Comparison of ENCODE assay signal across 8 cellular contexts in genomic region chr20:35092524-35093244, GRCh38. TPM values are rescaled to one million over a fixed set of nuclear protein-coding genes. Genes with fewer than 3 reads are reported as not detected.
DNase-seq lines count a peak whose midpoint lies in the region; ATAC-seq and TF ChIP-seq lines count a peak whose summit lies in the region.

TRPC4AP (minus strand) TSS chr20:35092807; CDS start chr20:35092781, 26 bp downstream.

- H3K4me3 ChIP-seq in GM23248 (peak within 1 kb of the TSS; percentile 92), RWPE2 (ENCODE audit: severe bottlenecking) (peak within 1 kb of the TSS; percentile 79), fibroblast of villous mesenchyme (ENCODE audit: low read depth, low read length) (peak within 1 kb of the TSS; percentile 86)

- H3K27me3 Mint-ChIP-seq in neural crest cell (ENCODE audit: low read depth) = no peaks in the 10 kb centered on the region

- H3K36me3 ChIP-seq in ES-I3 (ENCODE audit: insufficient read depth, low read length) = no peaks in the 10 kb centered on the region
- H3K36me3 ChIP-seq in GM23248 (ENCODE audit: low read depth) = no peaks in the 10 kb centered on the region
- H3K36me3 ChIP-seq in RWPE2 (ENCODE audit: low read depth) = peaks cover 13% of the 10 kb centered on the region

- peaks cover 7% of the 10 kb centered on the region for H3K4me1 ChIP-seq in ES-I3 (ENCODE audit: insufficient read depth, low read length)
- H3K4me1 ChIP-seq in GM23248 (ENCODE audit: insufficient read depth) = peaks cover 32% of the 10 kb centered on the region
- H3K4me1 ChIP-seq in RWPE2 (ENCODE audit: insufficient read depth, poor library complexity, severe bottlenecking) = peaks cover 34% of the 10 kb centered on the region

- H4K20me1 ChIP-seq in GM23248 (ENCODE audit: insufficient read depth) = peaks cover 11% of the 10 kb centered on the region

- peak within 1 kb of the TSS; percentile 100 for H3K4me2 ChIP-seq in GM23248 (ENCODE audit: unreplicated experiment)

- 0 to 1% methylated on average over 54 to 62 of the region's 69 CpGs for WGBS in GM23248 (ENCODE audit: low coverage in 1 of 2, low lambda C conversion rate in 2 of 2, missing lambda C conversion rate in 2 of 2), 2 experiments

- peaks cover 49% of the 10 kb centered on the region for H3K79me2 ChIP-seq in GM23248 (ENCODE audit: insufficient read depth)

- peak; percentile 95 for DNase-seq in GM23248
- peak; percentile 90 to 92 for DNase-seq in Kasumi-1 (lab: John Stamatoyannopoulos, UW)
- DNase-seq in RWPE2 (ENCODE audit: low spot score) = peak; percentile 98
- peak; percentile 96 for DNase-seq in activated effector memory CD4-positive, alpha-beta T cell treated with anti-CD3 and anti-CD28 coated beads, Interleukin-2, amount 50 U/mL, for 16 hours
- DNase-seq in fibroblast of villous mesenchyme (ENCODE audit: low read depth) = peak; percentile 92
- peak; percentile 97 for DNase-seq in neural crest cell (ENCODE audit: low read depth, low spot score)
- peak; percentile 78 for DNase-seq in stromal cell of bone marrow (ENCODE audit: low read depth)

- H3K9me3 ChIP-seq in ES-I3 (ENCODE audit: control insufficient read depth, insufficient read depth, low read length) = no peaks in the 10 kb centered on the region
- no peaks in the 10 kb centered on the region for H3K9me3 ChIP-seq in GM23248 (ENCODE audit: low read depth)
- H3K9me3 ChIP-seq in RWPE2 (ENCODE audit: severe bottlenecking) = no peaks in the 10 kb centered on the region

- H3K36me3 Mint-ChIP-seq in neural crest cell (ENCODE audit: low read depth) = peaks cover 4% of the 10 kb centered on the region

- H3K9me3 Mint-ChIP-seq in neural crest cell = peaks cover 2% of the 10 kb centered on the region

- H3K9ac ChIP-seq in ES-I3 (ENCODE audit: low read depth, low read length) = peak within 1 kb of the TSS; percentile 96
- peak within 1 kb of the TSS; percentile 97 for H3K9ac ChIP-seq in GM23248

- H3K4me3 Mint-ChIP-seq in neural crest cell = peak within 1 kb of the TSS; percentile 88

- peak within 1 kb of the TSS; percentile 98 for H2AFZ ChIP-seq in GM23248

- TF ChIP-seq CTCF in RWPE2 (IDR thresholded peaks at IDR 0.05; ENCODE audit: poor library complexity, severe bottlenecking) = peak; percentile 100
- peak; percentile 97 for TF ChIP-seq CTCF in fibroblast of villous mesenchyme (IDR thresholded peaks at IDR 0.05; ENCODE audit: insufficient read depth, low read depth, low read length)
- TF ChIP-seq CTCF in neural crest cell (conservative IDR thresholded peaks at IDR 0.05) = peak; percentile 100

- H3K27ac ChIP-seq in GM23248 (peak within 1 kb of the TSS; percentile 92), RWPE2 (ENCODE audit: poor library complexity, severe bottlenecking) (peak within 1 kb of the TSS; percentile 76)

- peaks cover 31% of the 10 kb centered on the region for H3K4me1 Mint-ChIP-seq in neural crest cell

- H3K27me3 ChIP-seq in GM23248 (replicated peaks; ENCODE audit: insufficient read depth) (no peaks in the 10 kb centered on the region), RWPE2 (ENCODE audit: insufficient read depth, poor library complexity, severe bottlenecking) (no peaks in the 10 kb centered on the region)

- peaks cover 30% of the 10 kb centered on the region for H3F3A ChIP-seq in GM23248 (ENCODE audit: insufficient read depth)

- no peaks in the 10 kb centered on the region for H3K9me2 ChIP-seq in GM23248 (ENCODE audit: insufficient read depth)

- in situ Hi-C loops in GM23248 (cut with MboI) = no loop called here

- peak; percentile 89 for ATAC-seq in RWPE2 (ENCODE audit: low read depth)

- H3K27ac Mint-ChIP-seq in neural crest cell (ENCODE audit: unreplicated experiment) = peak within 1 kb of the TSS; percentile 97

RNA-seq across cellular contexts. Expression of gene TRPC4AP, which starts in this region (rescaled TPM):
- total RNA-seq in GM23248 (2014; rRNA removed; shearing (Covaris generic)) = 57.0 and 63.4 TPM in 2 replicates
- 92.7 and 93.4 TPM in 2 replicates for polyA plus RNA-seq in GM23248 (2016; fragmentation: Nextera tagmentation; extraction: Ambion mirVana)
- 86.7 and 96.7 TPM in 2 replicates for total RNA-seq in fibroblast of villous mesenchyme
- total RNA-seq in neural crest cell = 94.0 and 96.2 TPM in 2 replicates

Comparison
In these comparisons a context has a peak if more than half of its experiments do, and no peak if none do; other contexts are left out.
1. Peak in every context shown above with its lines: DNase-seq, ATAC-seq, H3K4me3 ChIP-seq and H3K27ac ChIP-seq.